18 cellular contexts compared by ENCODE assay signal in genomic region chr1:3457910-3458621, GRCh38. TPM values are rescaled to one million over a fixed set of nuclear protein-coding genes. Genes with fewer than 3 reads are reported as not detected.
DNase-seq lines count a peak whose midpoint lies in the region; ATAC-seq, FAIRE-seq and TF ChIP-seq lines count a peak whose summit lies in the region.
"Had no signal": no experiment of that assay in that cellular context is flagged by ENCODE, and none has a peak within 500 bp of the region (broad histone marks: within the 10 kb centered on the region; RNA-seq: fewer than 3 reads in every experiment).

No MANE protein-coding gene starts in this region.

- CTCF ChIA-PET in IMR-90 (lab: Yijun Ruan, JAX) (interaction anchor here (1.2 kb wide), 1 partner anchor 13 kb away, joined by 3 read pairs; no protein-coding TSS in a partner anchor), T-cell (lab: Charles Lee) (no interaction called here)

- H3K4ac ChIP-seq in IMR-90 (ENCODE audit: low read depth, low read length): no peak overlapping the region

- H3K4me3 Mint-ChIP-seq in T-cell: no peak overlapping the region
- H3K4me3 Mint-ChIP-seq: activated naive CD8-positive, alpha-beta T cell treated with anti-CD3 and anti-CD28 coated beads, Interleukin-2, amount 50 U/mL, for 24 hours; memory B cell had no signal

- TF ChIP-seq POLR2A in IMR-90 (IDR thresholded peaks at IDR 0.05; ENCODE audit: low read depth, low read length): no peak

- DNase-seq in IMR-90 (no peak), medulla oblongata (ENCODE audit: extremely low spot score) (peak; percentile 64), small intestine (peak; percentile 58), NCI-H2107 treated with DMSO at 0.1 percent for 48 hours (lab: John Stamatoyannopoulos, UW; ENCODE audit: unreplicated experiment) (no peak), T-cell (no peak), A172 (ENCODE audit: low spot score) (no peak), NCI-H1930 (lab: John Stamatoyannopoulos, UW) (no peak)
- DNase-seq: activated CD4-positive, alpha-beta T cell treated with anti-CD3 and anti-CD28 coated beads for 4 hours; activated naive CD8-positive, alpha-beta T cell treated with anti-CD3 and anti-CD28 coated beads, Interleukin-2, amount 50 U/mL, for 24 hours; NCI-H1092; NCI-H510A; PC-3; upper lobe of right lung had no signal

- H3K9me3 ChIP-seq in IMR-90 (ENCODE audit: control insufficient read depth, insufficient read depth, low read length) (no peaks in the 10 kb centered on the region), small intestine (ENCODE audit: control insufficient read depth, low read depth) (no peaks in the 10 kb centered on the region)
- H3K9me3 ChIP-seq: upper lobe of right lung had no signal

- no peak overlapping the region for H3K23ac ChIP-seq in IMR-90 (ENCODE audit: low read depth, low read length)

- no peak for TF ChIP-seq CTCF in IMR-90 (conservative IDR thresholded peaks at IDR 0.05; ENCODE audit: low read depth, low read length)

- H3K4me1 ChIP-seq in IMR-90 (ENCODE audit: control insufficient read depth, insufficient read depth, low read length) (no peaks in the 10 kb centered on the region; the same call in 1 of the 2 replicates), small intestine (ENCODE audit: control insufficient read depth in 2 of 2, insufficient read depth in 1 of 2, low read depth in 1 of 2, low read length in 1 of 2) (peaks cover 5 to 9% of the 10 kb centered on the region in 2 donors)

- H2BK20ac ChIP-seq in IMR-90 (ENCODE audit: low read depth, low read length): no peak overlapping the region

- dilution Hi-C loops in IMR-90 (cut with HindIII; ENCODE audit: low sequenced_read_pairs, unreplicated experiment): no loop called here

- no peak overlapping the region for H3K56ac ChIP-seq in IMR-90 (ENCODE audit: extremely low read depth, insufficient read depth, low read length)

- H4K5ac ChIP-seq in IMR-90 (ENCODE audit: low read depth, low read length): no peak overlapping the region

- H3K18ac ChIP-seq in IMR-90 (ENCODE audit: low read depth, low read length): no peak overlapping the region

- H3K27ac Mint-ChIP-seq in T-cell: no peak overlapping the region
- H3K27ac Mint-ChIP-seq: activated naive CD8-positive, alpha-beta T cell treated with anti-CD3 and anti-CD28 coated beads, Interleukin-2, amount 50 U/mL, for 24 hours; memory B cell had no signal

- no peak overlapping the region for H2BK120ac ChIP-seq in IMR-90 (ENCODE audit: low read depth, low read length)

- ATAC-seq in IMR-90 (ENCODE audit: low read depth) (0 out of 2 replicates have a peak, but pooled peaks have one; percentile 15), T-cell (replicated peaks in 1 of 4) (no peak)
- ATAC-seq: activated naive CD8-positive, alpha-beta T cell treated with anti-CD3 and anti-CD28 coated beads, Interleukin-2, amount 50 U/mL, for 24 hours; PC-3; upper lobe of right lung had no signal

- H3K36me3 Mint-ChIP-seq in T-cell: no peaks in the 10 kb centered on the region
- H3K36me3 Mint-ChIP-seq: memory B cell had no signal

- no peak overlapping the region for H2BK15ac ChIP-seq in IMR-90 (ENCODE audit: low read depth, low read length)

- H3K27ac ChIP-seq in IMR-90 (ENCODE audit: insufficient read depth, low read length) (no peak overlapping the region), cingulate gyrus (ENCODE audit: low read depth, low read length) (peak overlapping the region; percentile 60), small intestine (ENCODE audit: low read depth in 1 of 2, low read length in 1 of 2) (peak overlapping the region; percentile 87 to 98)
- H3K27ac ChIP-seq: C4-2B, upper lobe of right lung had no signal

- H4K20me1 ChIP-seq in IMR-90 (ENCODE audit: insufficient read depth, low read length): 0 out of 2 replicates have a peak, but pooled peaks cover 2% of the 10 kb centered on the region

- TF ChIP-seq RAD21 in IMR-90 (IDR thresholded peaks at IDR 0.05; ENCODE audit: low read length): no peak

- H2AK9ac ChIP-seq in IMR-90 (replicated peaks; ENCODE audit: low read depth, low read length, poor library complexity): no peak overlapping the region

- H3K36me3 ChIP-seq in IMR-90 (ENCODE audit: control insufficient read depth, insufficient read depth, low read length) (no peaks in the 10 kb centered on the region), small intestine (ENCODE audit: control insufficient read depth in 2 of 2, insufficient read depth in 2 of 2, low read length in 2 of 2) (no peaks in the 10 kb centered on the region)
- H3K36me3 ChIP-seq: upper lobe of right lung had no signal

- 61% methylated on average over 5 of the region's 14 CpGs; no CpG with 5 or more reads in 1 of the 2 experiments for WGBS in IMR-90 (ENCODE audit: extremely low coverage in 2 of 2, insufficient read length in 1 of 2), 2 experiments
- 17 to 38% (median 27%) methylated on average over 14 of the region's 14 CpGs for WGBS in small intestine, 3 donors

- BruUV-seq in IMR-90 (replicated peaks; lab: Mats Ljungman, UMichigan): no TSS peak

- no peak overlapping the region for H4K91ac ChIP-seq in IMR-90 (ENCODE audit: insufficient read depth, low read depth, low read length)

- no peak overlapping the region for H2BK5ac ChIP-seq in IMR-90 (ENCODE audit: low read depth, low read length, poor library complexity, severe bottlenecking)

- no peak overlapping the region for H2AFZ ChIP-seq in IMR-90 (replicated peaks; ENCODE audit: low read length, poor library complexity)

- H3K9me3 Mint-ChIP-seq in T-cell: no peaks in the 10 kb centered on the region
- H3K9me3 Mint-ChIP-seq: activated naive CD8-positive, alpha-beta T cell treated with anti-CD3 and anti-CD28 coated beads, Interleukin-2, amount 50 U/mL, for 24 hours; memory B cell had no signal

- FAIRE-seq in small intestine (lab: Jason Lieb, UNC): no peak
- FAIRE-seq: colon, GM12892 had no signal

- H3K4me3 ChIP-seq in IMR-90 (ENCODE audit: insufficient read depth, low read depth, low read length) (no peak overlapping the region), small intestine (ENCODE audit: low read depth in 1 of 2, low read length in 2 of 2) (no peak overlapping the region)
- H3K4me3 ChIP-seq: upper lobe of right lung had no signal

- no peaks in the 10 kb centered on the region for H3K79me1 ChIP-seq in IMR-90 (ENCODE audit: low read depth in 1 of 2, low read length in 2 of 2)

- peaks cover 2 to 5% (median 3%) of the 10 kb centered on the region in 3 donors for H3K4me1 Mint-ChIP-seq in T-cell
- H3K4me1 Mint-ChIP-seq: memory B cell had no signal

- H3K14ac ChIP-seq in IMR-90 (replicated peaks; ENCODE audit: low read depth, low read length): no peak overlapping the region

- H3K27me3 ChIP-seq in IMR-90 (ENCODE audit: control insufficient read depth, insufficient read depth, low read length) (peaks cover 32% of the 10 kb centered on the region), small intestine (ENCODE audit: control insufficient read depth in 2 of 2, insufficient read depth in 2 of 2, low read length in 2 of 2) (peaks cover 0 to 2% of the 10 kb centered on the region in 2 donors)

- no peak overlapping the region for H3K4me2 ChIP-seq in IMR-90 (ENCODE audit: low read depth, low read length)

- H3K9ac ChIP-seq in IMR-90 (ENCODE audit: low read depth, low read length): no peak overlapping the region

- H3K9me1 ChIP-seq in IMR-90 (ENCODE audit: insufficient read depth, low read length): no peaks in the 10 kb centered on the region

- no peak overlapping the region for H2AK5ac ChIP-seq in IMR-90 (ENCODE audit: low read depth, low read length)

- no peak overlapping the region for H4K8ac ChIP-seq in IMR-90 (ENCODE audit: low read depth in 2 of 2, low read length in 2 of 2)

- in situ Hi-C loops in IMR-90 (cut with MboI; ENCODE audit: low sequenced_read_pairs): no loop called here

- POLR2A ChIA-PET in IMR-90 (lab: Charles Lee; ENCODE audit: unreplicated experiment) (no interaction called here), T-cell (lab: Charles Lee) (no interaction called here)

- H3K27me3 Mint-ChIP-seq in T-cell: peaks cover 0 to 5% of the 10 kb centered on the region in 2 donors
- H3K27me3 Mint-ChIP-seq: activated naive CD8-positive, alpha-beta T cell treated with anti-CD3 and anti-CD28 coated beads, Interleukin-2, amount 50 U/mL, for 24 hours had no signal

- intact Hi-C loops in IMR-90 (cut with micrococcal nuclease): no loop called here

TF ChIP-seq in IMR-90, 13 proteins besides CTCF, POLR2A, EP300 and RAD21:
- TF ChIP-seq ELK1 (IDR thresholded peaks at IDR 0.05; ENCODE audit: borderline replicate concordance, low read depth, low read length): no peak
TF ChIP-seq in IMR-90: peak in this region for 0.

RNA-seq across cellular contexts. Expression of gene ARHGEF16, which starts 3.6 kb away (rescaled TPM):
- total RNA-seq in IMR-90 (2012; rRNA removed) (0.18 TPM in 1 of 2 replicates, not detected in the other), T-cell (under 1 TPM in 4 of 5 donors, not detected in 1; 0.22 to 0.44 (median 0.29) TPM)
- polyA plus RNA-seq in IMR-90 (2012; rRNA removed) (0.19 and 0.39 TPM in 2 replicates), small intestine (100 to 1,000 TPM in 2 of 3 donors, 10 to 100 TPM in 1; 31.0 to 121 (median 117) TPM)
- 0.13 TPM in 1 of 2 replicates, not detected in the other for polyA plus RNA-seq in IMR-90 (2012; cell fraction: cytosol; rRNA removed)
- polyA plus RNA-seq in IMR-90 (2012; cell fraction: nucleus; rRNA removed; ENCODE audit: low replicate concordance): 0.49 and 0.60 TPM in 2 replicates
- total RNA-seq in A172 (2014; rRNA removed; shearing (Covaris generic)): 1.8 and 3.6 TPM in 2 replicates

Comparison
In these comparisons a context has a peak if more than half of its experiments do, and no peak if none do; other contexts are left out.
1. DNase-seq: peak in medulla oblongata (single experiment) and small intestine (single experiment); none in IMR-90 (single experiment), NCI-H2107 treated with DMSO at 0.1 percent for 48 hours (single experiment), T-cell (0 of 34), A172 (single experiment) and NCI-H1930 (0 of 2).